ENCODE assay signal across 9 cellular contexts in the genomic region with DNA sequence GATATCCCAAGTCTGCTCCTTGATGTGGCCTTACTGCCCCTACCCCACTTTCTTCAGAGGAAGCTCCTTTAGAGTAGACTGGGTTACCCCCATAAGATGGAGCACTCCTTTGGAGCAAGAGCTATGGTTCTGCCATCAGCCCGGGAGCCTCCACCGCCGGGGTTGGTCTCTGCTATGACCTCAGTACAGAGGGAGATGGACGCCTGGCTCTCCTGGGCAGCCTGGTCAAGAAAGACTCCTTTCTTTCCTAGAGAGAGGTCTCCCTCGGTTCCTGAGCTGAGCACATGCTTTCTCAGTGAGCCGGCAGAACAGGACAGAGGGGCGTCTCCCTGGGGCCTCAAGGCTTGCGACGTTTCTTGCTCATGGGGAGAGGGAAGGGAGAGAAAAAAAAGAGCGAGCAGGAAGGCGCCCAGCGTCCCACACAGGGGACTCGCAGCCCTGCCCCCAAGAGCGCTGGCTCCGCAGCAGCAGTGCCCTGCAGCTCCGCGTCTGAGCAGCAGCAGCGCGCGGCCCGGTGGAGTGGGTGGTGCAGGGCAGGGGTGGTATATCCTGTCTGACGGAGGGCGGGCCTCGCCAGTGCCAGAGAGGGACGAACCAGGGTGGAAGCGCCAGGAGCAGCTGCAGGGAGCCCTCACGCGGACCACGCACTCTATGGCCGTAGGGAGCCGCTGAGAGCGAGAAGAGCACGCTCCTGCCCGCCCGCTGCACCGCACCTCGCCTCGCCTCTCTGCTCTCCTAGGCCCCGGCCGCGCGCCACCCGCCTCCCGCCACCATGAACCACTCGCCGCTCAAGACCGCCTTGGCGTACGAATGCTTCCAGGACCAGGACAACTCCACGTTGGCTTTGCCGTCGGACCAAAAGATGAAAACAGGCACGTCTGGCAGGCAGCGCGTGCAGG. TPM values are rescaled to one million over a fixed set of nuclear protein-coding genes. Genes with fewer than 3 reads are reported as not detected.
DNase-seq lines count a peak whose midpoint lies in the region; ATAC-seq and TF ChIP-seq lines count a peak whose summit lies in the region.
"Had no signal": no experiment of that assay in that cellular context is flagged by ENCODE, and none has a peak within 500 bp of the region (broad histone marks: within the 10 kb centered on the region; RNA-seq: fewer than 3 reads in every experiment).

Gene PKP1 (plus strand): TSS at position 576 of the 899 bp plus-strand sequence. CDS start 197 bp downstream, at position 773.

- no peaks in the 10 kb centered on the region for H3K9me3 ChIP-seq in skeletal muscle tissue (ENCODE audit: control insufficient read depth in 3 of 3, low read length in 3 of 3)
- no peaks in the 10 kb centered on the region for H3K9me3 ChIP-seq in effector memory CD4-positive, alpha-beta T cell (ENCODE audit: control insufficient read depth, low read length)

- peak within 1 kb of the TSS in 2 of 3 donors; percentile 33 to 54 for H3K9ac ChIP-seq in skeletal muscle tissue (ENCODE audit: low read depth in 1 of 3, low read length in 3 of 3)

- H3K27me3 ChIP-seq in skeletal muscle tissue (ENCODE audit: control insufficient read depth in 3 of 3, insufficient read depth in 3 of 3, low read length in 3 of 3), result peaks cover 33 to 69% (median 53%) of the 10 kb centered on the region in 3 donors
- H3K27me3 ChIP-seq in effector memory CD4-positive, alpha-beta T cell (replicated peaks; ENCODE audit: control insufficient read depth, insufficient read depth, low read length, poor library complexity, severe bottlenecking), result peaks cover 18% of the 10 kb centered on the region

- no peaks in the 10 kb centered on the region for H3K36me3 ChIP-seq in skeletal muscle tissue (ENCODE audit: control insufficient read depth in 3 of 3, insufficient read depth in 3 of 3, low read length in 3 of 3)
- no peaks in the 10 kb centered on the region for H3K36me3 ChIP-seq in effector memory CD4-positive, alpha-beta T cell (ENCODE audit: control insufficient read depth, insufficient read depth, low read length)

- intact Hi-C loops in left cardiac atrium (cut with DNase I) (no loop called here), CD14-positive monocyte (cut with micrococcal nuclease) (no loop called here)

- CTCF ChIA-PET in activated CD8-positive, alpha-beta T cell treated with anti-CD3 and anti-CD28 coated beads, Interleukin-2, amount 10 ng/mL, durations not matched to agents 7 days and 5 days (lab: Charles Lee), result interaction anchor here (0.6 to 0.8 kb wide), 2 partner anchors 17 to 76 kb away, joined by 3 read pairs; no protein-coding TSS in a partner anchor

- no peak for TF ChIP-seq CTCF in CD14-positive monocyte (IDR thresholded peaks at IDR 0.05)

- H3K27me3 Mint-ChIP-seq in activated CD8-positive, alpha-beta T cell treated with anti-CD3 and anti-CD28 coated beads, Interleukin-2, amount 10 ng/mL, durations not matched to agents 7 days and 5 days (ENCODE audit: low read depth), result peaks cover 50% of the 10 kb centered on the region
- H3K27me3 Mint-ChIP-seq in CD14-positive monocyte (ENCODE audit: low read depth in 3 of 3), result peaks cover 53 to 76% (median 57%) of the 10 kb centered on the region in 3 donors

- H3K27ac ChIP-seq in skeletal muscle tissue (ENCODE audit: low read depth, low read length), result no peak within 1 kb of the TSS
- H3K27ac ChIP-seq in effector memory CD4-positive, alpha-beta T cell (ENCODE audit: insufficient read depth, low read length, poor library complexity, severe bottlenecking), result no peak within 1 kb of the TSS

- in situ Hi-C loops in KBM-7 (cut with MboI; ENCODE audit: low pct_unique_long_range_greater_than_20kb, low sequenced_read_pairs), result no loop called here

- H3K4me1 Mint-ChIP-seq in activated CD8-positive, alpha-beta T cell treated with anti-CD3 and anti-CD28 coated beads, Interleukin-2, amount 10 ng/mL, durations not matched to agents 7 days and 5 days (ENCODE audit: low read depth), result peaks cover 17% of the 10 kb centered on the region
- peaks cover 2% of the 10 kb centered on the region for H3K4me1 Mint-ChIP-seq in CD14-positive monocyte

- peak; percentile 75 for ATAC-seq in activated CD8-positive, alpha-beta T cell treated with anti-CD3 and anti-CD28 coated beads, Interleukin-2, amount 10 ng/mL, durations not matched to agents 7 days and 5 days
- peak; percentile 79 to 87 for ATAC-seq in left cardiac atrium

- POLR2A ChIA-PET in activated CD8-positive, alpha-beta T cell treated with anti-CD3 and anti-CD28 coated beads, Interleukin-2, amount 10 ng/mL, durations not matched to agents 7 days and 5 days (lab: Charles Lee), result no interaction called here

- H3K4me1 ChIP-seq in skeletal muscle tissue (ENCODE audit: control insufficient read depth in 3 of 3, insufficient read depth in 3 of 3, low read length in 3 of 3), result peaks cover 0 to 13% (median 7%) of the 10 kb centered on the region in 3 donors
- H3K4me1 ChIP-seq in effector memory CD4-positive, alpha-beta T cell (ENCODE audit: control insufficient read depth, insufficient read depth, low read length, poor library complexity, severe bottlenecking), result no peaks in the 10 kb centered on the region

- no peaks in the 10 kb centered on the region for H3K9me3 Mint-ChIP-seq in activated CD8-positive, alpha-beta T cell treated with anti-CD3 and anti-CD28 coated beads, Interleukin-2, amount 10 ng/mL, durations not matched to agents 7 days and 5 days (ENCODE audit: insufficient read depth)
- H3K9me3 Mint-ChIP-seq in CD14-positive monocyte, result peaks cover 0 to 4% (median 0%) of the 10 kb centered on the region in 7 donors
- H3K9me3 Mint-ChIP-seq: dendritic cell treated with granulocyte-macrophage colony-stimulating factor and Interleukin-4, amounts not matched to agents 40 ng/mL and 50 ng/mL, for 4 days had no signal

- H3K27ac Mint-ChIP-seq in activated CD8-positive, alpha-beta T cell treated with anti-CD3 and anti-CD28 coated beads, Interleukin-2, amount 10 ng/mL, durations not matched to agents 7 days and 5 days, result no peak within 1 kb of the TSS
- no peak within 1 kb of the TSS for H3K27ac Mint-ChIP-seq in CD14-positive monocyte
- H3K27ac Mint-ChIP-seq: dendritic cell treated with granulocyte-macrophage colony-stimulating factor and Interleukin-4, amounts not matched to agents 40 ng/mL and 50 ng/mL, for 4 days had no signal

- H3K36me3 Mint-ChIP-seq in activated CD8-positive, alpha-beta T cell treated with anti-CD3 and anti-CD28 coated beads, Interleukin-2, amount 10 ng/mL, durations not matched to agents 7 days and 5 days (ENCODE audit: low read depth), result no peaks in the 10 kb centered on the region
- peaks cover 0 to 2% of the 10 kb centered on the region in 2 donors for H3K36me3 Mint-ChIP-seq in CD14-positive monocyte

- DNase-seq in ELR (ENCODE audit: low read depth), result peak; percentile 44
- DNase-seq in activated CD8-positive, alpha-beta T cell treated with anti-CD3 and anti-CD28 coated beads, Interleukin-2, amount 10 ng/mL, durations not matched to agents 7 days and 5 days, result peak; percentile 38
- peak; percentile 35 for DNase-seq in left cardiac atrium
- DNase-seq in CD14-positive monocyte (ENCODE audit: low spot score), result no peak
- DNase-seq in KBM-7, result no peak
- DNase-seq in effector memory CD4-positive, alpha-beta T cell, result no peak
- DNase-seq in NCI-H1092 (lab: John Stamatoyannopoulos, UW), result no peak

- H3K4me3 ChIP-seq in skeletal muscle tissue (ENCODE audit: low read length in 3 of 3), result peak within 1 kb of the TSS; percentile 14 to 49 (median 48)
- H3K4me3 ChIP-seq in effector memory CD4-positive, alpha-beta T cell (ENCODE audit: insufficient read depth, low read depth, low read length, poor library complexity, severe bottlenecking), result no peak within 1 kb of the TSS

- peak within 1 kb of the TSS; percentile 15 for H3K4me3 Mint-ChIP-seq in activated CD8-positive, alpha-beta T cell treated with anti-CD3 and anti-CD28 coated beads, Interleukin-2, amount 10 ng/mL, durations not matched to agents 7 days and 5 days
- peak within 1 kb of the TSS in 1 of 2 donors; percentile 68 for H3K4me3 Mint-ChIP-seq in CD14-positive monocyte
- H3K4me3 Mint-ChIP-seq: dendritic cell treated with granulocyte-macrophage colony-stimulating factor and Interleukin-4, amounts not matched to agents 40 ng/mL and 50 ng/mL, for 4 days had no signal

RNA-seq across cellular contexts. Expression of gene PKP1, which starts in this region (rescaled TPM):
- total RNA-seq in activated CD8-positive, alpha-beta T cell treated with anti-CD3 and anti-CD28 coated beads, Interleukin-2, amount 10 ng/mL, durations not matched to agents 7 days and 5 days, result not detected
- total RNA-seq in left cardiac atrium (1 to 10 TPM in 1 of 2 donors, under 1 TPM in 1; 0.77 to 1.0 TPM), skeletal muscle tissue (3.7 TPM)
- not detected for polyA plus RNA-seq in CD14-positive monocyte

Comparison
In these comparisons a context has a peak if more than half of its experiments do, and no peak if none do; other contexts are left out.
1. Peak in DNase-seq and ATAC-seq in activated CD8-positive, alpha-beta T cell treated with anti-CD3 and anti-CD28 coated beads, Interleukin-2, amount 10 ng/mL, durations not matched to agents 7 days and 5 days; RNA of the gene not detected or under 1 TPM.
2. DNase-seq: peak in ELR (single experiment) and left cardiac atrium (single experiment); none in CD14-positive monocyte (single experiment), KBM-7 (single experiment), effector memory CD4-positive, alpha-beta T cell (0 of 3) and NCI-H1092 (single experiment).